Comparison of ENCODE assay signal across 3 cellular contexts in the genomic region with DNA sequence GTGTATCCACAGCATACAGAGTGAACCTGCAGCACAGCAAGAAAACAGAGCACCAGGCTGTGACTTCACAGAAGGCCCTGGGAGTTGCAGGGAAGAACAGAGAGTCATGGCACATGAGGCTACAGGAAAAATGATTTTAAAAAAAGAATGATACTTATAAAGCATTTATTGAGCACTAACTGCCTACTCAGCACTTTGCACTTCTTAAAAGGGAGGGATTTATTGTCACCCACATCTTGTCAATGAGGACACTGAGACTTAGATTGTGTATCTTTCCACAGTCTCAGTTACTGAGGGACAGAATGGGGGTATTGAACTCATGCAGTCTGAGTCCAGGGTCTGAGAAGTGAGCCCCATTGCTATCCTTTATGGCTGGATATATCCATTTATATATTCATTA.
TF ChIP-seq lines count a peak whose summit lies in the region.

No MANE protein-coding gene starts in this region.

TF ChIP-seq in A549, 52 proteins besides CTCF, POLR2A, EP300 and RAD21:
- TF ChIP-seq MAFK (IDR thresholded peaks at IDR 0.05; ENCODE audit: partially characterized antibody): peak; percentile 95
- TF ChIP-seq TFCP2L1 (CRISPR knock-in tag; IDR thresholded peaks at IDR 0.05): no peak

TF ChIP-seq in IMR-90, 13 proteins besides CTCF, POLR2A, EP300 and RAD21:
- TF ChIP-seq SMC3 (IDR thresholded peaks at IDR 0.05; ENCODE audit: low read depth, low read length): no peak
- TF ChIP-seq NFE2L2 (IDR thresholded peaks at IDR 0.05; ENCODE audit: low read depth, low read length): no peak
- TF ChIP-seq, protein P1, sequence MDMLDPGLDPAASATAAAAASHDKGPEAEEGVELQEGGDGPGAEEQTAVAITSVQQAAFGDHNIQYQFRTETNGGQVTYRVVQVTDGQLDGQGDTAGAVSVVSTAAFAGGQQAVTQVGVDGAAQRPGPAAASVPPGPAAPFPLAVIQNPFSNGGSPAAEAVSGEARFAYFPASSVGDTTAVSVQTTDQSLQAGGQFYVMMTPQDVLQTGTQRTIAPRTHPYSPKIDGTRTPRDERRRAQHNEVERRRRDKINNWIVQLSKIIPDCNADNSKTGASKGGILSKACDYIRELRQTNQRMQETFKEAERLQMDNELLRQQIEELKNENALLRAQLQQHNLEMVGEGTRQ (IDR thresholded peaks at IDR 0.05; ENCODE audit: low read depth, low read length): no peak
- TF ChIP-seq FOS (IDR thresholded peaks at IDR 0.05; ENCODE audit: low read depth, low read length): no peak
- TF ChIP-seq MAFK (IDR thresholded peaks at IDR 0.05; ENCODE audit: low read depth, low read length): peak; percentile 96

TF ChIP-seq in H1, 55 proteins besides CTCF, POLR2A, EP300 and RAD21:
- TF ChIP-seq POLR2AphosphoS5 (IDR thresholded peaks at IDR 0.05; ENCODE audit: low read depth, low read length) (no peak), MAFK (IDR thresholded peaks at IDR 0.05; ENCODE audit: low read depth, low read length) (peak; percentile 64; the same call in 1 of the 2 replicates)
